In genomic region chr13:39450176-39450575, GRCh38 we compare ENCODE assay signal across 18 cellular contexts.
"Had no signal": no experiment of that assay in that cellular context is flagged by ENCODE, and none has a peak within 500 bp of the region (broad histone marks: within the 10 kb centered on the region; RNA-seq: fewer than 3 reads in every experiment).

No MANE protein-coding gene starts in this region.

- H3K4me2 ChIP-seq: PC-9 had no signal

- H3K27ac ChIP-seq: PC-9 had no signal

- DNase-seq: activated CD4-positive, alpha-beta memory T cell treated with anti-CD3 and anti-CD28 coated beads, Interleukin-2, amount 10 ng/mL, durations not matched to agents 7 days and 5 days; activated CD4-positive, alpha-beta T cell treated with anti-CD3 and anti-CD28 coated beads, Interleukin-2, amount 10 ng/mL, durations not matched to agents 7 days and 5 days; activated CD4-positive, CD25-positive, alpha-beta regulatory T cell; activated gamma-delta T cell treated with Interleukin-2 at 50 U/mL for 16 hours; activated naive CD4-positive, alpha-beta T cell treated with anti-CD3 and anti-CD28 coated beads, Interleukin-2, amount 10 ng/mL, durations not matched to agents 7 days and 5 days; activated naive CD8-positive, alpha-beta T cell treated with anti-CD3 and anti-CD28 coated beads for 36 hours; activated T-cell treated with anti-CD3 and anti-CD28 coated beads for 4 hours; activated T-cell treated with anti-CD3 and anti-CD28 coated beads, Interleukin-2, amount 50 U/mL, for 48 hours; cerebellar nuclear complex; MM.1S; NCI-H1105 treated with DMSO at 0.1 percent for 48 hours; NCI-H1436 treated with DMSO at 0.1 percent for 48 hours; NCI-H187; NCI-H524; PC-9; SIG-M5; T-helper 17 cell; T-helper 9 cell had no signal

- H3K4me3 ChIP-seq: PC-9 had no signal

- H2AFZ ChIP-seq: PC-9 had no signal

- ATAC-seq: T-helper 17 cell had no signal
